8 cellular contexts compared by ENCODE assay signal in the genomic region with DNA sequence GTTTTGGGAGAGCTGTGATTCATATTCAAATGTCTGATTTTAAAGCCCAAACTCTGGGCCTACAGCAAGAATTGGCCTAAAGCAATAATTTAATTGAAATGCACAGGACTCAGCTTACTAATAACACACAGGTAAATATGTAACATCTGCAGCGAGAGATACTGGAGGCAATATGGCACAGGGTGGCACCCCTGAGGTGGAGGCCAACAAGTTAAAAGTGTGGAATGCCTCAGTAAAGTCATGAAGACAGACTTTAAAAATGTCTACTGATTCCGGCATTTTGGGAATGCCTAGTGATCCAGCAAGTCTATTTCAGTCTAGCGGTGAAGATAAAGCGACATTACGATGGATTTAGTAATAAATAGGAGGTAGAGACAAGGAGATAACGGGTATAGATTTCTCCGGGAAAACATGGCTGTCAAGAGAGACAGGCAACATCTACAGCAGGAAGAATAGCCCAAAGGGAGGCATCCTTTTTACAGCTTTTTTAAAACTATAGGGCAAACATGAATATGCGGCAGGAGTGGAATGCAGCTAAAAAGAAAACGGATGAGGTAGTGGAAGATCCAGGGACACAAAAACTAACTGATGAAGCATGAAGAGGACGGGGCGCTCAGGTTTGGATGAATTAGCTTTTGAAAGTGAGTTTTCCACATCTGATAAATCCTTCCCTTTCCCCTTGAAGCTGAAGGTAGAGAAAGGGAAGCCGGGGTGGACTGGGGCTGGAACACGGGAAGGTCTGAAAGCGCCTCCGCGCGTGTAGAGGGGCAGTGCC. TPM values are rescaled to one million over a fixed set of nuclear protein-coding genes. Genes with fewer than 3 reads are reported as not detected.
DNase-seq lines count a peak whose midpoint lies in the region; ATAC-seq and TF ChIP-seq lines count a peak whose summit lies in the region.

No MANE protein-coding gene starts in this region.

- POLR2A ChIA-PET in activated B cell treated with CpG ODN at 0.5 μM for 24 hours (lab: Charles Lee): interaction anchor here (0.9 kb wide), 1 partner anchor 216 kb away, joined by 3 read pairs; the partner anchor contains the start of gene GINS1

- H3K27me3 Mint-ChIP-seq in activated B cell treated with CpG ODN at 0.5 μM for 24 hours: no peaks in the 10 kb centered on the region
- H3K27me3 Mint-ChIP-seq in stimulated activated naive B cell treated with anti-CD40 and anti-IgM and Interleukin-4, amounts not matched to agents 10 μg/mL and 1 μg/mL and 100 μg/mL, for 72 hours: no peaks in the 10 kb centered on the region

- peaks cover 9% of the 10 kb centered on the region for H3K36me3 Mint-ChIP-seq in activated B cell treated with CpG ODN at 0.5 μM for 24 hours (ENCODE audit: low read depth)
- peaks cover 4 to 21% of the 10 kb centered on the region in 2 donors for H3K36me3 Mint-ChIP-seq in stimulated activated naive B cell treated with anti-CD40 and anti-IgM and Interleukin-4, amounts not matched to agents 10 μg/mL and 1 μg/mL and 100 μg/mL, for 72 hours

- peak overlapping the region; percentile 67 for H3K27ac Mint-ChIP-seq in activated B cell treated with CpG ODN at 0.5 μM for 24 hours
- peak overlapping the region; percentile 96 for H3K27ac Mint-ChIP-seq in stimulated activated naive B cell treated with anti-CD40 and anti-IgM and Interleukin-4, amounts not matched to agents 10 μg/mL and 1 μg/mL and 100 μg/mL, for 72 hours

- no peak for TF ChIP-seq CTCF in activated B cell treated with CpG ODN at 0.5 μM for 24 hours (IDR thresholded peaks at IDR 0.05)

- H3K4me3 ChIP-seq in iPS-11a (ENCODE audit: low read depth, low read length): peak overlapping the region; percentile 69

- DNase-seq in SIG-M5 treated with dmso at 0.1 percent for 504 hours (lab: John Stamatoyannopoulos, UW; ENCODE audit: unreplicated experiment) (peak; percentile 26), SIG-M5 (lab: John Stamatoyannopoulos, UW) (no peak), activated B cell treated with CpG ODN at 0.5 μM for 24 hours (no peak), left lobe of liver (ENCODE audit: low spot score) (no peak)
- DNase-seq in stimulated activated naive B cell treated with anti-CD40 and anti-IgM and Interleukin-4, amounts not matched to agents 10 μg/mL and 1 μg/mL and 100 μg/mL, for 72 hours: no peak
- DNase-seq in stimulated activated naive CD4-positive, alpha-beta T cell treated with Interleukin-2 at 50 U/mL for 16 hours (lab: John Stamatoyannopoulos, UW): no peak
- DNase-seq in stimulated activated CD4-positive, alpha-beta T cell treated with anti-CD3 and anti-CD28 coated beads, Interleukin-4, amount 100 ng/mL, for 1 hour: no peak

- no peaks in the 10 kb centered on the region for H3K9me3 Mint-ChIP-seq in activated B cell treated with CpG ODN at 0.5 μM for 24 hours
- H3K9me3 Mint-ChIP-seq in stimulated activated naive B cell treated with anti-CD40 and anti-IgM and Interleukin-4, amounts not matched to agents 10 μg/mL and 1 μg/mL and 100 μg/mL, for 72 hours: peaks cover 0 to 4% of the 10 kb centered on the region in 2 donors

- CTCF ChIA-PET in activated B cell treated with CpG ODN at 0.5 μM for 24 hours (lab: Charles Lee): no interaction called here

- ATAC-seq in activated B cell treated with CpG ODN at 0.5 μM for 24 hours (ENCODE audit: low read depth): no peak
- no peak for ATAC-seq in stimulated activated naive B cell treated with anti-CD40 and anti-IgM and Interleukin-4, amounts not matched to agents 10 μg/mL and 1 μg/mL and 100 μg/mL, for 72 hours (replicated peaks)
- ATAC-seq in left lobe of liver: no peak

- H3K4me3 Mint-ChIP-seq in activated B cell treated with CpG ODN at 0.5 μM for 24 hours: peak overlapping the region; percentile 92
- peak overlapping the region; percentile 91 for H3K4me3 Mint-ChIP-seq in stimulated activated naive B cell treated with anti-CD40 and anti-IgM and Interleukin-4, amounts not matched to agents 10 μg/mL and 1 μg/mL and 100 μg/mL, for 72 hours

- intact Hi-C loops in activated B cell treated with CpG ODN at 0.5 μM for 24 hours (cut with micrococcal nuclease): loop anchor here (1.0 to 5.0 kb wide), 4 partner anchors 304 to 564 kb away; partner anchors contain the start of genes ACSS1 and ENTPD6

- H3K4me1 Mint-ChIP-seq in activated B cell treated with CpG ODN at 0.5 μM for 24 hours: peaks cover 25% of the 10 kb centered on the region
- H3K4me1 Mint-ChIP-seq in stimulated activated naive B cell treated with anti-CD40 and anti-IgM and Interleukin-4, amounts not matched to agents 10 μg/mL and 1 μg/mL and 100 μg/mL, for 72 hours: peaks cover 25 to 32% of the 10 kb centered on the region in 2 donors

RNA-seq across cellular contexts. Expression of gene NANP, which starts 1.2 kb away (rescaled TPM):
- 2.3 and 2.7 TPM in 2 replicates for total RNA-seq in activated B cell treated with CpG ODN at 0.5 μM for 24 hours
- total RNA-seq in left lobe of liver: 1.4 TPM

RNA-seq across cellular contexts. Expression of gene NINL, which starts 37.3 kb away (rescaled TPM):
- 1.0 and 1.8 TPM in 2 replicates for total RNA-seq in activated B cell treated with CpG ODN at 0.5 μM for 24 hours
- 20.1 TPM for total RNA-seq in left lobe of liver
